ENCODE assay signal across 8 cellular contexts in genomic region chr1:161044908-161045748, GRCh38. TPM values are rescaled to one million over a fixed set of nuclear protein-coding genes. Genes with fewer than 3 reads are reported as not detected.
A peak's percentile ranks its signal among the peaks of the same experiment; 100 is the strongest.
DNase-seq lines count a peak whose midpoint lies in the region; ATAC-seq and TF ChIP-seq lines count a peak whose summit lies in the region.

No MANE protein-coding gene starts in this region.

- intact Hi-C loops in mammary epithelial cell (cut with micrococcal nuclease) = loop anchor here (1.0 to 2.0 kb wide), 3 partner anchors 24 to 52 kb away; partner anchors contain the start of gene F11R

- peak overlapping the region; percentile 81 for H3K27ac ChIP-seq in mammary epithelial cell (ENCODE audit: insufficient read depth, low read depth, low read length)
- H3K27ac ChIP-seq in skeletal muscle tissue (ENCODE audit: low read depth, low read length) = peak overlapping the region; percentile 88

- peak; percentile 48 for DNase-seq in activated T-cell treated with anti-CD3 and anti-CD28 coated beads for 1 hour (ENCODE audit: low read depth)
- no peak for DNase-seq in activated T-cell treated with anti-CD3 and anti-CD28 coated beads for 4 hours
- DNase-seq in NCI-H1694 (lab: John Stamatoyannopoulos, UW) = peak; percentile 37
- DNase-seq in T-helper 9 cell = peak; percentile 37
- DNase-seq in mammary epithelial cell = peak; percentile 58
- peak; percentile 68 for DNase-seq in iPS-NIHi11 (ENCODE audit: low spot score)

- BruUV-seq in mammary epithelial cell (replicated peaks; lab: Mats Ljungman, UMichigan) = TSS peak; percentile 73

- H3K4me3 ChIP-seq in mammary epithelial cell (replicated peaks in 1 of 3; ENCODE audit: insufficient read depth in 1 of 3, low read depth in 2 of 3, low read length in 3 of 3) (peak overlapping the region; percentile 69 to 76 (median 70)), skeletal muscle tissue (ENCODE audit: low read length in 3 of 3) (peak overlapping the region; percentile 85 to 98 (median 96))

- H3K27me3 ChIP-seq in mammary epithelial cell (ENCODE audit: insufficient read depth, low read length) = no peaks in the 10 kb centered on the region
- no peaks in the 10 kb centered on the region for H3K27me3 ChIP-seq in skeletal muscle tissue (ENCODE audit: control insufficient read depth in 3 of 3, insufficient read depth in 3 of 3, low read length in 3 of 3)

- in situ Hi-C loops in mammary epithelial cell (cut with MboI; ENCODE audit: low sequenced_read_pairs in 2 of 2) = loop anchor here in 1 of 2 donors (5.0 kb wide), 1 partner anchor 52 kb away; the partner anchor contains the start of gene KLHDC9

- H3K9ac ChIP-seq in mammary epithelial cell (ENCODE audit: insufficient read depth, low read length) (peak overlapping the region; percentile 87), skeletal muscle tissue (ENCODE audit: low read depth in 1 of 3, low read length in 3 of 3) (peak overlapping the region; percentile 95 to 97 (median 95))

- H3K4me1 ChIP-seq in mammary epithelial cell (ENCODE audit: insufficient read depth, low read length) = peaks cover 8% of the 10 kb centered on the region
- H3K4me1 ChIP-seq in skeletal muscle tissue (ENCODE audit: control insufficient read depth in 3 of 3, insufficient read depth in 3 of 3, low read length in 3 of 3) = peaks cover 10 to 20% (median 17%) of the 10 kb centered on the region in 3 donors

- peak overlapping the region; percentile 89 for H2AFZ ChIP-seq in mammary epithelial cell (ENCODE audit: low read depth, low read length)

- dilution Hi-C loops in mammary epithelial cell (cut with HindIII; ENCODE audit: low sequenced_read_pairs) = loop anchor here (5.0 kb wide), 3 partner anchors 43 to 82 kb away; no protein-coding TSS in a partner anchor

- peak overlapping the region; percentile 91 for H3K4me2 ChIP-seq in mammary epithelial cell (ENCODE audit: insufficient read depth, low read depth, low read length)

- 2% methylated on average over 22 of the region's 48 CpGs for WGBS in mammary epithelial cell (ENCODE audit: low coverage, missing lambda C conversion rate)

- no peak for TF ChIP-seq CTCF in mammary epithelial cell (conservative IDR thresholded peaks at IDR 0.05 in 1 of 2, IDR thresholded peaks at IDR 0.05 in 1 of 2; ENCODE audit: extremely low read depth in 1 of 2, insufficient read depth in 1 of 2, low read depth in 1 of 2, low read length in 2 of 2)

- ATAC-seq in HG02840 (IDR thresholded peaks at IDR 0.05; ENCODE audit: low FRiP score, unreplicated experiment) = peak; percentile 42

- H3K79me2 ChIP-seq in mammary epithelial cell (ENCODE audit: insufficient read depth, low read length) = peaks cover 27% of the 10 kb centered on the region

- H4K20me1 ChIP-seq in mammary epithelial cell (ENCODE audit: insufficient read depth, low read length) = no peaks in the 10 kb centered on the region

- peaks cover 4% of the 10 kb centered on the region for H3K36me3 ChIP-seq in mammary epithelial cell (ENCODE audit: insufficient read depth, low read length)
- peaks cover 25 to 29% (median 25%) of the 10 kb centered on the region in 3 donors for H3K36me3 ChIP-seq in skeletal muscle tissue (ENCODE audit: control insufficient read depth in 3 of 3, insufficient read depth in 3 of 3, low read length in 3 of 3)

- CTCF ChIA-PET in mammary epithelial cell (lab: Charles Lee; ENCODE audit: low non-redundant PET) = interaction anchor here (0.6 kb wide), 3 partner anchors 25 to 195 kb away, joined by 3 read pairs; no protein-coding TSS in a partner anchor

- H3K9me3 ChIP-seq in mammary epithelial cell (replicated peaks; ENCODE audit: insufficient read depth, low read length) = peaks cover 15% of the 10 kb centered on the region
- H3K9me3 ChIP-seq in skeletal muscle tissue (ENCODE audit: control insufficient read depth in 3 of 3, low read length in 3 of 3) = no peaks in the 10 kb centered on the region

RNA-seq across cellular contexts. Expression of gene USF1, which starts 0.6 kb away (rescaled TPM):
- total RNA-seq in mammary epithelial cell (10 to 100 TPM; 31.8 to 40.7 TPM), skeletal muscle tissue (66.3 TPM)
- polyA plus RNA-seq in mammary epithelial cell = 19.8 TPM
- 81.0 TPM for polyA minus RNA-seq in mammary epithelial cell

RNA-seq across cellular contexts. Expression of gene TSTD1, which starts 6.4 kb away (rescaled TPM):
- total RNA-seq in mammary epithelial cell = 10 to 100 TPM; 37.6 to 73.7 TPM
- 99.9 TPM for polyA plus RNA-seq in mammary epithelial cell
- 50.9 TPM for polyA minus RNA-seq in mammary epithelial cell
- 27.7 TPM for total RNA-seq in skeletal muscle tissue

RNA-seq across cellular contexts. Expression of gene F11R, which starts 24.2 kb away (rescaled TPM):
- total RNA-seq in mammary epithelial cell (100 to 1,000 TPM; 109 to 202 TPM), skeletal muscle tissue (10.4 TPM)
- polyA plus RNA-seq in mammary epithelial cell = 159 TPM
- 183 TPM for polyA minus RNA-seq in mammary epithelial cell

RNA-seq across cellular contexts. Expression of gene ARHGAP30, which starts 24.6 kb away (rescaled TPM):
- total RNA-seq in mammary epithelial cell (under 1 TPM; 0.17 to 0.26 TPM), skeletal muscle tissue (4.2 TPM)
- polyA plus RNA-seq in mammary epithelial cell = 0.03 TPM
- not detected for polyA minus RNA-seq in mammary epithelial cell

RNA-seq across cellular contexts. Expression of gene NECTIN4, which starts 44.2 kb away (rescaled TPM):
- total RNA-seq in mammary epithelial cell = 10 to 100 TPM in 1 of 2 donors, 1 to 10 TPM in 1; 5.6 to 13.2 TPM
- polyA plus RNA-seq in mammary epithelial cell = 5.5 TPM
- polyA minus RNA-seq in mammary epithelial cell = 53.4 TPM
- total RNA-seq in skeletal muscle tissue = not detected
